1 cellular context compared by ENCODE assay signal in the genomic region with DNA sequence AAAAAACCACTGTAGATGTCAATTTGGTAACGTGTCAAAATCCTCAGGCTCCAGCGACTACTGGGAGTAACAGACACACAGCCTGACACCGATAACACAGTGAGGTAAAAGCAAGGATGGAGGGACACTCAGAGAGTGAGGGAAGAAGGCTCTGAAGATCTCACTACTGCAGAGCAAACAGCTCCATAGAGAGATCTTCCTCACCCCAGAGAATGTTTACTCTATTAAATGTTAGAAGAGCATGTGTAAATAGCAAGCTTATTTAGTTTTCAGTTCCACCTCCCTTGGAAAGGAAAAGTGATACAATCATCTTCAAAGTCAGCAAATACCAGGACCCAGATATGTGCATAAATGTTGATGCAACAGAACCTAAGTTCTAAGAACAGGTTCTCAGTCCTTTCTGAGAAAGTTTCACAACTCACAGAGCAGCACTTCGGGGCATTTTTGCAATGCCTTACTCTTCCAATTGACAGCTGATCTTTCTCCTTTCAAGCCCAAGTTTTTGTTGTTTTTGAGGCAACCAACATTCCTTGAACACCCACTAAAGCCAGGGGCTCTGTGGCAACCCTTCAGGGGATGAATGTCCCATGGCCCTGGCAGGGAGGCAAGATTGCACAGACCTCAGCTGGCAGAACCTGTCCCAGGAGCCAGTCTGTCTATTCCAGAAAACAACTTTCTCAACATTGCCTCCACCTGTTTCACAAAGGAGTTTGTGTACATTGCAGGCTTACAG.
TF ChIP-seq lines count a peak whose summit lies in the region.

No MANE protein-coding gene starts in this region.

TF ChIP-seq in K562, 482 proteins besides CTCF, POLR2A, EP300 and RAD21 (continued from another document and continues in another):
- TF ChIP-seq IRF1 (CRISPR knock-in tag; IDR thresholded peaks at IDR 0.05; ENCODE audit: borderline replicate concordance) = no peak
- no peak for TF ChIP-seq SIRT6 (IDR thresholded peaks at IDR 0.05; ENCODE audit: low read depth, low read length)
- no peak for TF ChIP-seq SREBF1 (IDR thresholded peaks at IDR 0.05; ENCODE audit: borderline replicate concordance, low read depth, low read length)
- TF ChIP-seq ZNF592 (IDR thresholded peaks at IDR 0.05) = peak; percentile 48; the same call in 1 of the 2 replicates
- TF ChIP-seq RBBP5 (IDR thresholded peaks at IDR 0.05; ENCODE audit: borderline replicate concordance, insufficient read depth, low read length, poor library complexity, severe bottlenecking) = peak; percentile 32
- TF ChIP-seq ZNF318 (IDR thresholded peaks at IDR 0.05; ENCODE audit: borderline replicate concordance in 1 of 2, low read depth in 1 of 2) = peak in 1 of 2 experiments; percentile 68; a peak in 1 of 4 replicates
- peak; percentile 52 for TF ChIP-seq SOX6 (IDR thresholded peaks at IDR 0.05)
- TF ChIP-seq CBFA2T3 (IDR thresholded peaks at IDR 0.05) = peak; percentile 59
- peak; percentile 72; the same call in 1 of the 2 replicates for TF ChIP-seq CTBP1 (IDR thresholded peaks at IDR 0.05; ENCODE audit: borderline replicate concordance)
- TF ChIP-seq RBM25 (IDR thresholded peaks at IDR 0.05; ENCODE audit: low read depth, low read length, severe bottlenecking) = no peak
- TF ChIP-seq KLF1 (tag; IDR thresholded peaks at IDR 0.05) = no peak
- 0 out of 2 replicates have a peak, but pooled peaks have one; percentile 17 for TF ChIP-seq CEBPG (CRISPR knock-in tag; IDR thresholded peaks at IDR 0.05)
- peak; percentile 79 to 84 for TF ChIP-seq CEBPG (tag; conservative IDR thresholded peaks at IDR 0.05 in 1 of 2, IDR thresholded peaks at IDR 0.05 in 1 of 2)
- TF ChIP-seq TAF7 (tag; IDR thresholded peaks at IDR 0.05) = no peak
- TF ChIP-seq ZNF212 (CRISPR knock-in tag; IDR thresholded peaks at IDR 0.05) = no peak
- TF ChIP-seq JUNB (CRISPR knock-in tag; conservative IDR thresholded peaks at IDR 0.05) = no peak
- TF ChIP-seq OTX1 (CRISPR knock-in tag; IDR thresholded peaks at IDR 0.05) = no peak
- TF ChIP-seq ARID2 (IDR thresholded peaks at IDR 0.05) = no peak
- TF ChIP-seq GTF2E2 (tag; IDR thresholded peaks at IDR 0.05) = no peak
- TF ChIP-seq, protein P1, sequence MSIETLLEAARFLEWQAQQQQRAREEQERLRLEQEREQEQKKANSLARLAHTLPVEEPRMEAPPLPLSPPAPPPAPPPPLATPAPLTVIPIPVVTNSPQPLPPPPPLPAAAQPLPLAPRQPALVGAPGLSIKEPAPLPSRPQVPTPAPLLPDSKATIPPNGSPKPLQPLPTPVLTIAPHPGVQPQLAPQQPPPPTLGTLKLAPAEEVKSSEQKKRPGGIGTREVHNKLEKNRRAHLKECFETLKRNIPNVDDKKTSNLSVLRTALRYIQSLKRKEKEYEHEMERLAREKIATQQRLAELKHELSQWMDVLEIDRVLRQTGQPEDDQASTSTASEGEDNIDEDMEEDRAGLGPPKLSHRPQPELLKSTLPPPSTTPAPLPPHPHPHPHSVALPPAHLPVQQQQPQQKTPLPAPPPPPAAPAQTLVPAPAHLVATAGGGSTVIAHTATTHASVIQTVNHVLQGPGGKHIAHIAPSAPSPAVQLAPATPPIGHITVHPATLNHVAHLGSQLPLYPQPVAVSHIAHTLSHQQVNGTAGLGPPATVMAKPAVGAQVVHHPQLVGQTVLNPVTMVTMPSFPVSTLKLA (conservative IDR thresholded peaks at IDR 0.05) = peak; percentile 3 to 20; a peak in 1 of 4 replicates
- TF ChIP-seq, protein P2, sequence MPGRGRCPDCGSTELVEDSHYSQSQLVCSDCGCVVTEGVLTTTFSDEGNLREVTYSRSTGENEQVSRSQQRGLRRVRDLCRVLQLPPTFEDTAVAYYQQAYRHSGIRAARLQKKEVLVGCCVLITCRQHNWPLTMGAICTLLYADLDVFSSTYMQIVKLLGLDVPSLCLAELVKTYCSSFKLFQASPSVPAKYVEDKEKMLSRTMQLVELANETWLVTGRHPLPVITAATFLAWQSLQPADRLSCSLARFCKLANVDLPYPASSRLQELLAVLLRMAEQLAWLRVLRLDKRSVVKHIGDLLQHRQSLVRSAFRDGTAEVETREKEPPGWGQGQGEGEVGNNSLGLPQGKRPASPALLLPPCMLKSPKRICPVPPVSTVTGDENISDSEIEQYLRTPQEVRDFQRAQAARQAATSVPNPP (IDR thresholded peaks at IDR 0.05; ENCODE audit: borderline replicate concordance, insufficient read depth, insufficient read length) = no peak
- TF ChIP-seq HNRNPL (IDR thresholded peaks at IDR 0.05; ENCODE audit: low read depth, low read length) = no peak
- TF ChIP-seq, protein P3, sequence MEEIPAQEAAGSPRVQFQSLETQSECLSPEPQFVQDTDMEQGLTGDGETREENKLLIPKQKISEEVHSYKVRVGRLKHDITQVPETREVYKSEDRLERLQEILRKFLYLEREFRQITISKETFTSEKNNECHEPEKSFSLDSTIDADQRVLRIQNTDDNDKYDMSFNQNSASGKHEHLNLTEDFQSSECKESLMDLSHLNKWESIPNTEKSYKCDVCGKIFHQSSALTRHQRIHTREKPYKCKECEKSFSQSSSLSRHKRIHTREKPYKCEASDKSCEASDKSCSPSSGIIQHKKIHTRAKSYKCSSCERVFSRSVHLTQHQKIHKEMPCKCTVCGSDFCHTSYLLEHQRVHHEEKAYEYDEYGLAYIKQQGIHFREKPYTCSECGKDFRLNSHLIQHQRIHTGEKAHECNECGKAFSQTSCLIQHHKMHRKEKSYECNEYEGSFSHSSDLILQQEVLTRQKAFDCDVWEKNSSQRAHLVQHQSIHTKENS (CRISPR knock-in tag; IDR thresholded peaks at IDR 0.05) = no peak
- TF ChIP-seq NELFE (IDR thresholded peaks at IDR 0.05; ENCODE audit: insufficient read depth, insufficient read length) = no peak
- 0 out of 2 replicates have a peak, but pooled peaks have one; percentile 11 for TF ChIP-seq MAFK (IDR thresholded peaks at IDR 0.05; ENCODE audit: low read length)
- TF ChIP-seq RCOR1 (IDR thresholded peaks at IDR 0.05; ENCODE audit: borderline replicate concordance in 1 of 2, low read depth in 2 of 2, low read length in 2 of 2) = peak in 1 of 2 experiments; percentile 7; a peak in 1 of 4 replicates
- TF ChIP-seq ZFP1 (CRISPR knock-in tag; IDR thresholded peaks at IDR 0.05) = no peak
